Comparison of ENCODE assay signal across 15 cellular contexts in the genomic region with DNA sequence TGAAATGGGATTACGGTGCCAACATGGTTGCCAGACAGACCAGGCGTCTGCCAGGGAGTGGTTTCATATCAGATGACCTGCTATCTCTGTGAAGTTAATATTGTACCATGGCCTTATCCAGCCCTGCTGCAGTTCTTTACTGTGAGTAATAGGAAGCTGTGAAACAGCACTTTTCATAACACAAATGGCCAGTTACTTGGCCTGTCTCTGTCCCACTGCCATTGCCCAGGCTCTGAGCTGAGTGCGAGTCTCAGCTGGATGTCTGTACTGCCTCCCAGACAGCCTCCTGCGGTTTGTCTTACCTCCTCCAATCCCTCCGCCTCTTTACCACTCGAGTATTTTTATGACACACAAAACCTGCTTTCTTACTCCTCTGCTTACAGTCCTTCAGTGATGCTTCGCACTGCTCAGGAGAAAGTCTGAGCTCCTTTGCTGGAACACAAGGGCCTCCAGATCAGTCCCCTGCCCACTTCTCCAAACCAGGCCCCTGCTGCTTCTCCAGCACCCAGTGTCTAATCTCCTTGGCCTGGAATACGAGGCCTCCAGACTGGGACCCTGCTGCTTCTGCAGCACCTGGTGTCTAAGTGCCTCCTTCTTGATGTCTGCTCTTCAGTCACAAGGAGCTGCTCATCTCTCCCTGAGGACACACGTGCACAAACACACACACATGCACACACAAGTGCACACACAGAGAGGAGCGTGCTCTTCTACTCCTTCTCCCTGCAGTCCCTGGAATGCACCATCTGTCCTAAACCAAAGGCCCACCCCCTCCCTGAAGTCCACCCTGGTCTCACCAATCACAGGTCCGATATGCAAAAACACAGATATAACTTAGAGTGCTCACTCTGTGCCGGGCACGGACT. TPM values are rescaled to one million over a fixed set of nuclear protein-coding genes. Genes with fewer than 3 reads are reported as not detected.
A peak's percentile ranks its signal among the peaks of the same experiment; 100 is the strongest.
DNase-seq lines count a peak whose midpoint lies in the region; ATAC-seq and TF ChIP-seq lines count a peak whose summit lies in the region.
"Had no signal": no experiment of that assay in that cellular context is flagged by ENCODE, and none has a peak within 500 bp of the region (broad histone marks: within the 10 kb centered on the region; RNA-seq: fewer than 3 reads in every experiment).

No MANE protein-coding gene starts in this region.

- POLR2A ChIA-PET in WTC11 (lab: Charles Lee) = no interaction called here

- ATAC-seq in WTC11 (no peak), left colon (peak; percentile 75), HG03469 (IDR thresholded peaks at IDR 0.05; ENCODE audit: unreplicated experiment) (no peak), GM21737 (IDR thresholded peaks at IDR 0.05; ENCODE audit: unreplicated experiment) (no peak)
- ATAC-seq: foreskin keratinocyte had no signal

- H3K27ac Mint-ChIP-seq in activated naive CD4-positive, alpha-beta T cell treated with anti-CD3 and anti-CD28 coated beads, Interleukin-2, amount 10 ng/mL, durations not matched to agents 7 days and 5 days = peak overlapping the region; percentile 69
- H3K27ac Mint-ChIP-seq in activated naive CD4-positive, alpha-beta T cell treated with anti-CD3 and anti-CD28 coated beads for 36 hours = no peak overlapping the region
- H3K27ac Mint-ChIP-seq in WTC11 = peak overlapping the region; percentile 1; the same call in 1 of the 2 replicates

- no peak for DNase-seq in activated naive CD4-positive, alpha-beta T cell treated with anti-CD3 and anti-CD28 coated beads, Interleukin-2, amount 10 ng/mL, durations not matched to agents 7 days and 5 days
- no peak for DNase-seq in activated naive CD4-positive, alpha-beta T cell treated with anti-CD3 and anti-CD28 coated beads for 36 hours
- DNase-seq in WTC11 (ENCODE audit: low spot score) = no peak
- no peak for DNase-seq in left colon
- no peak for DNase-seq in foreskin fibroblast
- DNase-seq in SHP77 (lab: John Stamatoyannopoulos, UW) = no peak
- DNase-seq: anterior cingulate cortex; foreskin keratinocyte; H7; MM.1S; NCI-H446; stimulated activated CD4-positive, alpha-beta T cell treated with anti-CD3 and anti-CD28 coated beads, Interleukin-2, amount 100 ng/mL, for 48 hours; stimulated activated naive CD4-positive, alpha-beta T cell had no signal

- H3K4me1 Mint-ChIP-seq in activated naive CD4-positive, alpha-beta T cell treated with anti-CD3 and anti-CD28 coated beads, Interleukin-2, amount 10 ng/mL, durations not matched to agents 7 days and 5 days = peaks cover 39% of the 10 kb centered on the region
- peaks cover 17% of the 10 kb centered on the region for H3K4me1 Mint-ChIP-seq in activated naive CD4-positive, alpha-beta T cell treated with anti-CD3 and anti-CD28 coated beads for 36 hours (ENCODE audit: low read depth)
- H3K4me1 Mint-ChIP-seq in WTC11 = peaks cover 22% of the 10 kb centered on the region

- intact Hi-C loops in activated naive CD4-positive, alpha-beta T cell treated with anti-CD3 and anti-CD28 coated beads for 36 hours (cut with micrococcal nuclease) = no loop called here
- intact Hi-C loops in left colon (cut with DNase I, micrococcal nuclease) = no loop called here

- H3K4me3 ChIP-seq in foreskin fibroblast (ENCODE audit: low read depth in 1 of 2, low read length in 2 of 2) = no peak overlapping the region

- no peak for TF ChIP-seq CTCF in WTC11 (IDR thresholded peaks at IDR 0.05)
- TF ChIP-seq CTCF in foreskin fibroblast (IDR thresholded peaks at IDR 0.05; ENCODE audit: low read depth, low read length) = no peak

- peaks cover 10% of the 10 kb centered on the region for H3K36me3 Mint-ChIP-seq in activated naive CD4-positive, alpha-beta T cell treated with anti-CD3 and anti-CD28 coated beads, Interleukin-2, amount 10 ng/mL, durations not matched to agents 7 days and 5 days
- peaks cover 6% of the 10 kb centered on the region for H3K36me3 Mint-ChIP-seq in activated naive CD4-positive, alpha-beta T cell treated with anti-CD3 and anti-CD28 coated beads for 36 hours (ENCODE audit: low read depth)
- peaks cover under 1% of the 10 kb centered on the region; the same call in 1 of the 2 replicates for H3K36me3 Mint-ChIP-seq in WTC11

- no peaks in the 10 kb centered on the region for H3K9me3 Mint-ChIP-seq in activated naive CD4-positive, alpha-beta T cell treated with anti-CD3 and anti-CD28 coated beads, Interleukin-2, amount 10 ng/mL, durations not matched to agents 7 days and 5 days
- H3K9me3 Mint-ChIP-seq in activated naive CD4-positive, alpha-beta T cell treated with anti-CD3 and anti-CD28 coated beads for 36 hours = no peaks in the 10 kb centered on the region
- peaks cover under 1% of the 10 kb centered on the region; the same call in 1 of the 2 replicates for H3K9me3 Mint-ChIP-seq in WTC11

- CTCF ChIA-PET in activated naive CD4-positive, alpha-beta T cell treated with anti-CD3 and anti-CD28 coated beads, Interleukin-2, amount 10 ng/mL, durations not matched to agents 7 days and 5 days (lab: Charles Lee) = interaction anchor here (1.2 kb wide), 1 partner anchor 25 kb away, joined by 5 read pairs; no protein-coding TSS in a partner anchor
- CTCF ChIA-PET in activated naive CD4-positive, alpha-beta T cell treated with anti-CD3 and anti-CD28 coated beads for 36 hours (lab: Charles Lee) = interaction anchor here (0.7 to 6.2 kb wide), 2 partner anchors 14 to 116 kb away, joined by 3 to 72 read pairs; partner anchors contain the start of gene RHOT1
- CTCF ChIA-PET in WTC11 (lab: Charles Lee) = interaction anchor here (0.6 to 2.2 kb wide), 8 partner anchors 10 to 118 kb away, joined by 3 to 5 read pairs (median 4); partner anchors contain the start of genes LRRC37B and RHOT1

- peaks cover 17% of the 10 kb centered on the region for H3K27me3 Mint-ChIP-seq in activated naive CD4-positive, alpha-beta T cell treated with anti-CD3 and anti-CD28 coated beads, Interleukin-2, amount 10 ng/mL, durations not matched to agents 7 days and 5 days
- no peaks in the 10 kb centered on the region for H3K27me3 Mint-ChIP-seq in activated naive CD4-positive, alpha-beta T cell treated with anti-CD3 and anti-CD28 coated beads for 36 hours (ENCODE audit: low read depth)
- H3K27me3 Mint-ChIP-seq in WTC11 (ENCODE audit: low read depth) = no peaks in the 10 kb centered on the region

- no peak overlapping the region for H3K4me3 Mint-ChIP-seq in activated naive CD4-positive, alpha-beta T cell treated with anti-CD3 and anti-CD28 coated beads, Interleukin-2, amount 10 ng/mL, durations not matched to agents 7 days and 5 days
- H3K4me3 Mint-ChIP-seq in activated naive CD4-positive, alpha-beta T cell treated with anti-CD3 and anti-CD28 coated beads for 36 hours = no peak overlapping the region
- H3K4me3 Mint-ChIP-seq in WTC11 = no peak overlapping the region

TF ChIP-seq in WTC11, 78 proteins besides CTCF, POLR2A, EP300 and RAD21:
- TF ChIP-seq ZNF671 (CRISPR knock-in tag; IDR thresholded peaks at IDR 0.05) = no peak
- no peak for TF ChIP-seq NR2C2 (CRISPR knock-in tag; IDR thresholded peaks at IDR 0.05)
- no peak for TF ChIP-seq CREB1 (CRISPR knock-in tag; IDR thresholded peaks at IDR 0.05)
- no peak for TF ChIP-seq RORB (CRISPR knock-in tag; IDR thresholded peaks at IDR 0.05)
- TF ChIP-seq, protein P1, sequence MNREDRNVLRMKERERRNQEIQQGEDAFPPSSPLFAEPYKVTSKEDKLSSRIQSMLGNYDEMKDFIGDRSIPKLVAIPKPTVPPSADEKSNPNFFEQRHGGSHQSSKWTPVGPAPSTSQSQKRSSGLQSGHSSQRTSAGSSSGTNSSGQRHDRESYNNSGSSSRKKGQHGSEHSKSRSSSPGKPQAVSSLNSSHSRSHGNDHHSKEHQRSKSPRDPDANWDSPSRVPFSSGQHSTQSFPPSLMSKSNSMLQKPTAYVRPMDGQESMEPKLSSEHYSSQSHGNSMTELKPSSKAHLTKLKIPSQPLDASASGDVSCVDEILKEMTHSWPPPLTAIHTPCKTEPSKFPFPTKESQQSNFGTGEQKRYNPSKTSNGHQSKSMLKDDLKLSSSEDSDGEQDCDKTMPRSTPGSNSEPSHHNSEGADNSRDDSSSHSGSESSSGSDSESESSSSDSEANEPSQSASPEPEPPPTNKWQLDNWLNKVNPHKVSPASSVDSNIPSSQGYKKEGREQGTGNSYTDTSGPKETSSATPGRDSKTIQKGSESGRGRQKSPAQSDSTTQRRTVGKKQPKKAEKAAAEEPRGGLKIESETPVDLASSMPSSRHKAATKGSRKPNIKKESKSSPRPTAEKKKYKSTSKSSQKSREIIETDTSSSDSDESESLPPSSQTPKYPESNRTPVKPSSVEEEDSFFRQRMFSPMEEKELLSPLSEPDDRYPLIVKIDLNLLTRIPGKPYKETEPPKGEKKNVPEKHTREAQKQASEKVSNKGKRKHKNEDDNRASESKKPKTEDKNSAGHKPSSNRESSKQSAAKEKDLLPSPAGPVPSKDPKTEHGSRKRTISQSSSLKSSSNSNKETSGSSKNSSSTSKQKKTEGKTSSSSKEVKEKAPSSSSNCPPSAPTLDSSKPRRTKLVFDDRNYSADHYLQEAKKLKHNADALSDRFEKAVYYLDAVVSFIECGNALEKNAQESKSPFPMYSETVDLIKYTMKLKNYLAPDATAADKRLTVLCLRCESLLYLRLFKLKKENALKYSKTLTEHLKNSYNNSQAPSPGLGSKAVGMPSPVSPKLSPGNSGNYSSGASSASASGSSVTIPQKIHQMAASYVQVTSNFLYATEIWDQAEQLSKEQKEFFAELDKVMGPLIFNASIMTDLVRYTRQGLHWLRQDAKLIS (CRISPR knock-in tag; IDR thresholded peaks at IDR 0.05; ENCODE audit: borderline replicate concordance) = no peak
- TF ChIP-seq ZNF416 (CRISPR knock-in tag; IDR thresholded peaks at IDR 0.05) = no peak
- no peak for TF ChIP-seq ZNF219 (CRISPR knock-in tag; IDR thresholded peaks at IDR 0.05; ENCODE audit: borderline replicate concordance)
- no peak for TF ChIP-seq SMAD3 (CRISPR knock-in tag; IDR thresholded peaks at IDR 0.05; ENCODE audit: borderline replicate concordance)
- TF ChIP-seq TEAD4 (CRISPR knock-in tag; IDR thresholded peaks at IDR 0.05) = no peak
- TF ChIP-seq KAT7 (CRISPR knock-in tag; IDR thresholded peaks at IDR 0.05; ENCODE audit: borderline replicate concordance) = no peak
- TF ChIP-seq NR3C1 (CRISPR knock-in tag; conservative IDR thresholded peaks at IDR 0.05; ENCODE audit: low read depth) = no peak
- TF ChIP-seq PREB (CRISPR knock-in tag; IDR thresholded peaks at IDR 0.05; ENCODE audit: borderline replicate concordance) = no peak

RNA-seq across cellular contexts. Expression of gene RHOT1, which starts 17.1 kb away (rescaled TPM):
- total RNA-seq in activated naive CD4-positive, alpha-beta T cell treated with anti-CD3 and anti-CD28 coated beads for 36 hours = 10 to 100 TPM; 23.0 to 23.7 TPM
- total RNA-seq in WTC11 (2021) = 28.9 to 32.8 TPM (median 32.4 TPM) in 3 replicates
- 10 to 100 TPM; 23.0 to 23.1 TPM for total RNA-seq in left colon
